In the genomic region with DNA sequence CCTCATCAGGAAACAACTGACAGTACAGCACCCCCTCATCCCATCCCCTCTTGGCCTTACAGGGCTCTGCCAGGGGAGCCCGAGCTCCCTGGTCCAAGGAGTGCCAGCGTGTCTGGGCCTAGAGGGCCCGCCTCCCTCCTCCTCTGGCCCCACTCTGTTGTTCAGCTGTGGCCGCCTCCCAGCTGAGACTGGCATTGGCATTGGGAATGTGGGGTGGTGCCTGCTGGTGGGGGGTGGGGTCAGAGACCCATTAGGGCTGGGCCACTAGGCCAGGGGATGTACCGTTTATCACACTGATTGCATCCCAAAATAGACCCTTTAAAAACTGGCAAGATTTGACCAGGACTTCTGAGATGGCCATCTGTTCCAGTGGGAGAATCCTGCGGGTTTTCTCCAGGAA, we compare ENCODE assay signal across 8 cellular contexts. TPM values are rescaled to one million over a fixed set of nuclear protein-coding genes. Genes with fewer than 3 reads are reported as not detected.
DNase-seq lines count a peak whose midpoint lies in the region; ATAC-seq and TF ChIP-seq lines count a peak whose summit lies in the region.

No MANE protein-coding gene starts in this region.

- no peak for ATAC-seq in activated naive CD8-positive, alpha-beta T cell treated with anti-CD3 and anti-CD28 coated beads, Interleukin-2, amount 50 U/mL, for 24 hours
- peak; percentile 11 to 23 for ATAC-seq in right cardiac atrium

- H3K27ac Mint-ChIP-seq in activated naive CD8-positive, alpha-beta T cell treated with anti-CD3 and anti-CD28 coated beads, Interleukin-2, amount 50 U/mL, for 24 hours: peak overlapping the region; percentile 59

- H3K36me3 ChIP-seq in skeletal muscle satellite cell (ENCODE audit: insufficient read depth, low read length) (no peaks in the 10 kb centered on the region), BE2C (no peaks in the 10 kb centered on the region)

- peak overlapping the region; percentile 77 for H3K4me3 Mint-ChIP-seq in activated naive CD8-positive, alpha-beta T cell treated with anti-CD3 and anti-CD28 coated beads, Interleukin-2, amount 50 U/mL, for 24 hours

- no peaks in the 10 kb centered on the region for H3K27me3 Mint-ChIP-seq in activated naive CD8-positive, alpha-beta T cell treated with anti-CD3 and anti-CD28 coated beads, Interleukin-2, amount 50 U/mL, for 24 hours

- 51% methylated on average over 6 of the region's 6 CpGs for WGBS in right cardiac atrium

- H3K27me3 ChIP-seq in right cardiac atrium (ENCODE audit: control insufficient read depth, insufficient read depth): no peaks in the 10 kb centered on the region
- no peaks in the 10 kb centered on the region for H3K27me3 ChIP-seq in skeletal muscle satellite cell (ENCODE audit: control insufficient read depth, insufficient read depth, low read length)
- no peaks in the 10 kb centered on the region for H3K27me3 ChIP-seq in BE2C

- no peaks in the 10 kb centered on the region for H3K9me3 ChIP-seq in right cardiac atrium (ENCODE audit: control insufficient read depth, low read length)
- no peaks in the 10 kb centered on the region for H3K9me3 ChIP-seq in skeletal muscle satellite cell (replicated peaks; ENCODE audit: low read length)
- no peaks in the 10 kb centered on the region for H3K9me3 ChIP-seq in BE2C

- peak overlapping the region; percentile 85 for H3K9ac ChIP-seq in skeletal muscle satellite cell (ENCODE audit: low read depth, low read length)

- no peaks in the 10 kb centered on the region for H3K36me3 Mint-ChIP-seq in activated naive CD8-positive, alpha-beta T cell treated with anti-CD3 and anti-CD28 coated beads, Interleukin-2, amount 50 U/mL, for 24 hours (ENCODE audit: low read depth)

- H3K4me1 ChIP-seq in right cardiac atrium (ENCODE audit: control insufficient read depth, insufficient read depth, low read length) (peaks cover 7% of the 10 kb centered on the region), skeletal muscle satellite cell (ENCODE audit: control insufficient read depth, insufficient read depth, low read length) (peaks cover 27% of the 10 kb centered on the region), BE2C (no peaks in the 10 kb centered on the region)

- H3K4me2 ChIP-seq in skeletal muscle satellite cell (ENCODE audit: low read length): peak overlapping the region; percentile 92

- peak; percentile 29 for DNase-seq in NCI-H2196 (lab: John Stamatoyannopoulos, UW; ENCODE audit: unreplicated experiment)
- DNase-seq in NCI-H2196 treated with DMSO at 0.1 percent for 48 hours (lab: John Stamatoyannopoulos, UW; ENCODE audit: unreplicated experiment): no peak
- no peak for DNase-seq in activated naive CD8-positive, alpha-beta T cell treated with anti-CD3 and anti-CD28 coated beads, Interleukin-2, amount 50 U/mL, for 24 hours
- peak in 2 of 3 donors; percentile 69 to 80 for DNase-seq in right cardiac atrium
- no peak for DNase-seq in NCI-H1417 treated with DMSO at 0.1 percent for 48 hours (lab: John Stamatoyannopoulos, UW)
- DNase-seq in BE2C: no peak
- no peak for DNase-seq in NCI-H1092 (lab: John Stamatoyannopoulos, UW)

- peaks cover 46% of the 10 kb centered on the region for H3K4me1 Mint-ChIP-seq in activated naive CD8-positive, alpha-beta T cell treated with anti-CD3 and anti-CD28 coated beads, Interleukin-2, amount 50 U/mL, for 24 hours

- H3K4me3 ChIP-seq in right cardiac atrium (ENCODE audit: low read length) (peak overlapping the region; percentile 73), skeletal muscle satellite cell (ENCODE audit: low read length) (peak overlapping the region; percentile 89), BE2C (ENCODE audit: low read depth, low read length) (no peak overlapping the region)

- no peak overlapping the region for H3K27ac ChIP-seq in right cardiac atrium (ENCODE audit: low read length)

- no peaks in the 10 kb centered on the region for H3K9me3 Mint-ChIP-seq in activated naive CD8-positive, alpha-beta T cell treated with anti-CD3 and anti-CD28 coated beads, Interleukin-2, amount 50 U/mL, for 24 hours

- intact Hi-C loops in right cardiac atrium (cut with DNase I): loop anchor here in 1 of 4 donors (10.0 kb wide), 1 partner anchor 270 kb away; a partner anchor contains a TSS

- no peak for TF ChIP-seq CTCF in BE2C (IDR thresholded peaks at IDR 0.05; ENCODE audit: low read depth, low read length)

RNA-seq across cellular contexts. Expression of a gene that starts 1.4 kb away (rescaled TPM):
- total RNA-seq in right cardiac atrium: 10 to 100 TPM in 1 of 4 donors, 1 to 10 TPM in 3; 7.6 to 10.2 (median 9.2) TPM
- 6.0 TPM for polyA plus RNA-seq in right cardiac atrium
- 10.9 and 11.8 TPM in 2 replicates for total RNA-seq in skeletal muscle satellite cell (2012; rRNA removed)
- polyA plus RNA-seq in BE2C (2012; ENCODE audit: insufficient read depth, insufficient read length, low read depth): 2.6 TPM

Comparison
In these comparisons a context has a peak if more than half of its experiments do, and no peak if none do; other contexts are left out.
1. DNase-seq: peak in NCI-H2196 (single experiment) and right cardiac atrium (2 of 3); none in NCI-H2196 treated with DMSO at 0.1 percent for 48 hours (single experiment), activated naive CD8-positive, alpha-beta T cell treated with anti-CD3 and anti-CD28 coated beads, Interleukin-2, amount 50 U/mL, for 24 hours (single experiment), NCI-H1417 treated with DMSO at 0.1 percent for 48 hours (single experiment), BE2C (single experiment) and NCI-H1092 (single experiment).